In the genomic region with DNA sequence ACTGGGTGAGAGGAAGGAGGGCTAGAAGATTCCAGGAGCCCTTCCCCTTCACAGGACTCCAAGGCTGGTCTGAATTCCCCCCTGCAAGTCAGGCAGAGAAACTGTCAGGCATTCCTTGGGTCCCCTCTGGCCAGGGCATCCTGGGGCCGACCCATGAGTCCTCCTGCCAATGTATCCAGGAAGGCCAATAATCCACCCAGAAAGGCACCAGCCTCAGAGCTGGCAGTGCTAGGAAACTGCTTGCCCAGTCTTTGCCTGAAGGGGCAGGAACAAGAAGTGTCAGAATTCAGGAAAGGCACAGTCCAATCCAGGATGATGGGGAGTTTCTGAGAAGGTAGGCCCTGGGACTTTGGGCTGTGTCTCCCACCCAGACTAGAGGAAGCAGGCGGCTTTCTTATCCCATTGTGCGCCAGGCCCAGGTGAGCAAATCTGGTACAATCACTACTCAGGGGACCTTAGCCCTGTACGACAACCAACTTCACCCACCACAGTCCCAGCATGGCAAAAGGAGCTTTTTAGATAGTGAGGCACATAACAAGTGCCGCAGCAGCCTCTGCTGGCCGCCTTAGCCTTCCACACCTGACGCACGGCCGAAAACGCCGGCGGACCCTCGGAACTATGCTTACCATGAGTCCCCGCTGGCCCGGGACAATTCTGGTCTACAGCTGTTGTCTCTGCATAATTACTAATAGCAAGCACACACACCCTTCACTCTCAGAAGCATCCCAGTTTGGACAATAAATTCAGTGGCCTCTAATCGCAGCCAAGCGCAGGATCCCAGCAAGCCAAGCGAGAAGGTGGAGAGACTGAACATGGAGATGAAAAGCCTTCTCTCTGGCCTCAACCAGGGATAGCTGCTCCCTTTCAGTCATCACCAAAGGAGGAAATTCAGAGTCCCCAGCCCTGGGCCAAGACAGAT, we compare ENCODE assay signal across 14 cellular contexts. TPM values are rescaled to one million over a fixed set of nuclear protein-coding genes. Genes with fewer than 3 reads are reported as not detected.
DNase-seq lines count a peak whose midpoint lies in the region; ATAC-seq, FAIRE-seq and TF ChIP-seq lines count a peak whose summit lies in the region.
"Had no signal": no experiment of that assay in that cellular context is flagged by ENCODE, and none has a peak within 500 bp of the region (broad histone marks: within the 10 kb centered on the region; RNA-seq: fewer than 3 reads in every experiment).

No MANE protein-coding gene starts in this region.

- H3K79me1 ChIP-seq in mesenchymal stem cell (replicated peaks; ENCODE audit: low read length, poor library complexity, severe bottlenecking), result no peaks in the 10 kb centered on the region

- BruUV-seq in GM12878 (replicated peaks; lab: Mats Ljungman, UMichigan), result no TSS peak

- TF ChIP-seq POLR2A in GM12878 (IDR thresholded peaks at IDR 0.05; ENCODE audit: low read depth, low read length), result no peak

- peak overlapping the region in 1 of 2 experiments; percentile 37 for H3K18ac ChIP-seq in mesenchymal stem cell (ENCODE audit: low read depth in 1 of 2, low read length in 2 of 2)

- H3K4ac ChIP-seq in mesenchymal stem cell (ENCODE audit: low read depth in 1 of 2, low read length in 2 of 2), result no peak overlapping the region

- H4K8ac ChIP-seq in mesenchymal stem cell (ENCODE audit: low read length), result peak overlapping the region; percentile 27

- H2BK5ac ChIP-seq in mesenchymal stem cell (ENCODE audit: low read depth, low read length, poor library complexity, severe bottlenecking), result no peak overlapping the region

- TF ChIP-seq RAD21 in GM12878 (IDR thresholded peaks at IDR 0.05; ENCODE audit: insufficient read depth, low read depth, low read length), result no peak

- H2BK12ac ChIP-seq in mesenchymal stem cell (ENCODE audit: low read length in 2 of 2), result no peak overlapping the region

- in situ Hi-C loops in GM12878 (cut with MboI), result no loop called here
- in situ Hi-C loops in GM13976 (cut with MboI; ENCODE audit: low sequenced_read_pairs, unreplicated experiment), result no loop called here

- no peaks in the 10 kb centered on the region for H3K79me2 ChIP-seq in GM12878 (ENCODE audit: control insufficient read depth, insufficient read depth, low read length)

- H3K4me3 ChIP-seq in GM12878 (no peak overlapping the region), mesenchymal stem cell (ENCODE audit: insufficient read depth in 1 of 2, low read depth in 1 of 2, low read length in 2 of 2) (no peak overlapping the region)
- H3K4me3 ChIP-seq: esophagus muscularis mucosa, lung had no signal

- H4K20me1 ChIP-seq in GM12878 (ENCODE audit: control insufficient read depth, insufficient read depth), result no peaks in the 10 kb centered on the region

- no peak overlapping the region for H2BK120ac ChIP-seq in mesenchymal stem cell (ENCODE audit: low read depth, low read length)

- H3K23ac ChIP-seq in mesenchymal stem cell (ENCODE audit: low read length in 2 of 2), result no peak overlapping the region

- peak; percentile 8 for ATAC-seq in GM21717 (IDR thresholded peaks at IDR 0.05; ENCODE audit: unreplicated experiment)
- ATAC-seq in GM12878, result peak; percentile 27
- ATAC-seq in stimulated activated naive CD8-positive, alpha-beta T cell treated with anti-CD3 and anti-CD28 coated beads, Interleukin-15, Interleukin-2, amounts not matched to agents 100 U/mL and 50 U/mL, for 24 hours, result no peak
- ATAC-seq in GM19351 (IDR thresholded peaks at IDR 0.05; ENCODE audit: unreplicated experiment), result no peak

- POLR2A ChIA-PET in GM12878 (lab: Charles Lee), result interaction anchor here (0.6 kb wide), 1 partner anchor 38 kb away, joined by 3 read pairs; no protein-coding TSS in a partner anchor

- SMC1A ChIA-PET in GM12878 (lab: Charles Lee; ENCODE audit: uncharacterized antibody, unreplicated experiment), result interaction anchor here (1.0 to 2.7 kb wide), 9 partner anchors 12 to 494 kb away, joined by 3 to 16 read pairs (median 4); a partner anchor contains a TSS

- TF ChIP-seq CTCF in GM12878 (IDR thresholded peaks at IDR 0.05 in 2 of 3, conservative IDR thresholded peaks at IDR 0.05 in 1 of 3; ENCODE audit: control insufficient read depth in 2 of 3, extremely low read depth in 1 of 3, insufficient read depth in 1 of 3, low read depth in 3 of 3, low read length in 3 of 3), result no peak
- no peak for TF ChIP-seq CTCF in GM13976 (IDR thresholded peaks at IDR 0.05; ENCODE audit: borderline replicate concordance, control extremely low read depth, extremely low read depth, insufficient read depth, missing control alignments)

- TF ChIP-seq EP300 in GM12878 (IDR thresholded peaks at IDR 0.05; ENCODE audit: borderline replicate concordance in 1 of 2, control insufficient read depth in 1 of 2, low read depth in 2 of 2, low read length in 2 of 2), result no peak

- intact Hi-C loops in GM12878 (cut with micrococcal nuclease; ENCODE audit: unreplicated experiment), result loop anchor here (1.0 kb wide), 2 partner anchors 104 to 374 kb away; no protein-coding TSS in a partner anchor

- H3K9ac ChIP-seq in GM12878 (ENCODE audit: control insufficient read depth, insufficient read depth, low read length) (no peak overlapping the region), mesenchymal stem cell (ENCODE audit: low read length) (no peak overlapping the region)

- H2AK5ac ChIP-seq in mesenchymal stem cell (ENCODE audit: low read length, severe bottlenecking), result no peak overlapping the region

- peak overlapping the region; percentile 77; the same call in 1 of the 2 replicates for H3K4me2 ChIP-seq in GM12878 (ENCODE audit: control insufficient read depth, insufficient read depth)
- H3K4me2 ChIP-seq in mesenchymal stem cell (ENCODE audit: low read length, poor library complexity, severe bottlenecking), result no peak overlapping the region

- 47% methylated on average over 18 of the region's 18 CpGs for WGBS in GM12878 (ENCODE audit: insufficient coverage, insufficient replicate concordance, low lambda C conversion rate, missing lambda C conversion rate)
- 51% methylated on average over 18 of the region's 18 CpGs for WGBS in mesenchymal stem cell

- H3K27me3 ChIP-seq in GM12878 (replicated peaks in 1 of 2; ENCODE audit: control insufficient read depth in 2 of 2, insufficient read depth in 2 of 2, low read length in 1 of 2) (no peaks in the 10 kb centered on the region; a peak in 1 of 4 replicates), mesenchymal stem cell (ENCODE audit: control insufficient read depth in 1 of 2, insufficient read depth in 1 of 2, low read length in 2 of 2) (peaks cover 32 to 48% of the 10 kb centered on the region in 2 experiments)

- RAD21 ChIA-PET in GM12878 (lab: Charles Lee; ENCODE audit: unreplicated experiment), result interaction anchor here (0.8 to 2.5 kb wide), 6 partner anchors 11 to 374 kb away, joined by 3 to 19 read pairs (median 10); a partner anchor contains a TSS

- no peak overlapping the region for H3K14ac ChIP-seq in mesenchymal stem cell (ENCODE audit: low read length in 2 of 2)

- H3K27ac ChIP-seq in GM12878 (ENCODE audit: control insufficient read depth, insufficient read depth) (no peak overlapping the region), mesenchymal stem cell (ENCODE audit: low read length, poor library complexity, severe bottlenecking) (no peak overlapping the region)
- H3K27ac ChIP-seq: esophagus muscularis mucosa had no signal

- no peak for FAIRE-seq in GM12878 (lab: Jason Lieb, UNC)

- CTCF ChIA-PET in GM12878 (lab: Yijun Ruan, JAX), result interaction anchor here (0.6 to 5.9 kb wide), 28 partner anchors 9 to 449 kb away, joined by 3 to 58 read pairs (median 4); a partner anchor contains a TSS

- H3K4me1 ChIP-seq in GM12878 (ENCODE audit: control insufficient read depth, insufficient read depth, low read length), result peaks cover 16% of the 10 kb centered on the region
- H3K4me1 ChIP-seq in mesenchymal stem cell (ENCODE audit: control insufficient read depth, insufficient read depth, low read depth, low read length), result peaks cover 10% of the 10 kb centered on the region

- H3K9me3 ChIP-seq in GM12878 (replicated peaks; ENCODE audit: control insufficient read depth, insufficient read depth, low read length) (no peaks in the 10 kb centered on the region), mesenchymal stem cell (ENCODE audit: control insufficient read depth, low read length) (no peaks in the 10 kb centered on the region)
- H3K9me3 ChIP-seq: esophagus muscularis mucosa had no signal

- no peak overlapping the region for H4K91ac ChIP-seq in mesenchymal stem cell (ENCODE audit: low read length)

- H2AFZ ChIP-seq in GM12878 (ENCODE audit: control insufficient read depth, low read depth, low read length), result 0 out of 2 replicates have a peak overlapping the region, but pooled peaks have one; percentile 51
- peak overlapping the region; percentile 21 for H2AFZ ChIP-seq in mesenchymal stem cell (ENCODE audit: low read depth, low read length)

- DNase-seq in Ammon's horn (ENCODE audit: low spot score) (peak; percentile 57), GM12878 (ENCODE audit: low read depth, low spot score) (no peak), mesenchymal stem cell (no peak), ureter (ENCODE audit: low spot score) (no peak), GM13976 (ENCODE audit: low spot score) (no peak)
- no peak for DNase-seq in stimulated activated naive CD8-positive, alpha-beta T cell treated with anti-CD3 and anti-CD28 coated beads, Interleukin-15, Interleukin-2, amounts not matched to agents 100 U/mL and 50 U/mL, for 24 hours
- DNase-seq: GOT3 had no signal

- no peak overlapping the region for H2BK15ac ChIP-seq in mesenchymal stem cell (ENCODE audit: low read depth, poor library complexity, severe bottlenecking)

- no peaks in the 10 kb centered on the region for H3K36me3 ChIP-seq in GM12878 (ENCODE audit: control insufficient read depth in 2 of 2, insufficient read depth in 2 of 2, low read length in 1 of 2)
- no peaks in the 10 kb centered on the region for H3K36me3 ChIP-seq in mesenchymal stem cell (ENCODE audit: control insufficient read depth in 1 of 2, insufficient read depth in 2 of 2, low read depth in 1 of 2, low read length in 2 of 2)
- H3K36me3 ChIP-seq: esophagus muscularis mucosa had no signal

RNA-seq across cellular contexts. Expression of a gene that starts 40.7 kb away (rescaled TPM):
- 12.0 TPM in 2 replicates for total RNA-seq in GM12878 (2013; cell fraction: nucleolus; rRNA removed)
- total RNA-seq in GM12878 (2014; rRNA removed), result 24.5 and 26.4 TPM in 2 replicates
- total RNA-seq in GM12878 (2014; rRNA removed; fragmentation: Illumina TruSeq; extraction: Trizol), result 27.4 and 29.3 TPM in 2 replicates
- 23.8 and 25.6 TPM in 2 replicates for total RNA-seq in GM12878 (2021)
- polyA plus RNA-seq in GM12878 (2011; ENCODE audit: low read depth), result 10.0 TPM
- 27.6 and 29.3 TPM in 2 replicates for polyA plus RNA-seq in GM12878 (2011; rRNA removed)
- polyA plus RNA-seq in GM12878 (2011; cell fraction: cytosol; rRNA removed), result 23.4 and 26.1 TPM in 2 replicates
- polyA plus RNA-seq in GM12878 (2011; cell fraction: nucleus; rRNA removed), result 21.7 and 32.2 TPM in 2 replicates
- polyA plus RNA-seq in GM12878 (2012), result 12.9 and 13.5 TPM in 2 replicates
- polyA plus RNA-seq in GM12878 (2014; fragmentation: Illumina TruSeq; extraction: Trizol), result 36.5 and 46.4 TPM in 2 replicates
- 10 to 100 TPM; 10.9 to 15.8 TPM for polyA plus RNA-seq in GM12878 (2014; fragmentation: Nextera tagmentation; extraction: Ambion mirVana)
- 22.9 and 24.0 TPM in 2 replicates for polyA plus RNA-seq in GM12878 (2014; rRNA removed)
- polyA plus RNA-seq in GM12878 (2016; fragmentation: Nextera tagmentation; extraction: Ambion mirVana), result 10 to 100 TPM; 25.0 to 27.1 TPM
- 19.8 and 27.7 TPM in 2 replicates for polyA minus RNA-seq in GM12878 (2011; rRNA and poly(A)+ RNA removed)
- polyA minus RNA-seq in GM12878 (2011; cell fraction: cytosol; rRNA and poly(A)+ RNA removed), result 9.5 and 12.8 TPM in 2 replicates
- 8.8 and 14.7 TPM in 2 replicates for polyA minus RNA-seq in GM12878 (2011; cell fraction: nucleus; rRNA and poly(A)+ RNA removed)
- polyA plus RNA-seq in mesenchymal stem cell (2013, experiment 1 of 2), result 8.3 TPM
- polyA plus RNA-seq in mesenchymal stem cell (2013, experiment 2 of 2), result 8.3 TPM
- 16.9 TPM for total RNA-seq in ureter

RNA-seq across cellular contexts. Expression of a gene that starts 55.7 kb away (rescaled TPM):
- 60.8 and 72.4 TPM in 2 replicates for total RNA-seq in GM12878 (2013; cell fraction: nucleolus; rRNA removed)
- 42.8 and 46.3 TPM in 2 replicates for total RNA-seq in GM12878 (2014; rRNA removed)
- 50.1 and 54.3 TPM in 2 replicates for total RNA-seq in GM12878 (2014; rRNA removed; fragmentation: Illumina TruSeq; extraction: Trizol)
- total RNA-seq in GM12878 (2021), result 55.1 and 58.4 TPM in 2 replicates
- polyA plus RNA-seq in GM12878 (2011; ENCODE audit: low read depth), result 21.3 TPM
- polyA plus RNA-seq in GM12878 (2011; rRNA removed), result 76.9 and 80.4 TPM in 2 replicates
- 58.8 and 62.0 TPM in 2 replicates for polyA plus RNA-seq in GM12878 (2011; cell fraction: cytosol; rRNA removed)
- polyA plus RNA-seq in GM12878 (2011; cell fraction: nucleus; rRNA removed), result 65.3 and 75.7 TPM in 2 replicates
- 34.3 and 39.8 TPM in 2 replicates for polyA plus RNA-seq in GM12878 (2012)
- 55.1 and 70.4 TPM in 2 replicates for polyA plus RNA-seq in GM12878 (2014; fragmentation: Illumina TruSeq; extraction: Trizol)
- 10 to 100 TPM in 1 of 2 experiments, 1 to 10 TPM in 1; 9.3 to 20.4 TPM for polyA plus RNA-seq in GM12878 (2014; fragmentation: Nextera tagmentation; extraction: Ambion mirVana)
- polyA plus RNA-seq in GM12878 (2014; rRNA removed), result 46.9 and 48.3 TPM in 2 replicates
- 10 to 100 TPM; 89.3 to 89.7 TPM for polyA plus RNA-seq in GM12878 (2016; fragmentation: Nextera tagmentation; extraction: Ambion mirVana)
- 64.3 and 74.9 TPM in 2 replicates for polyA minus RNA-seq in GM12878 (2011; rRNA and poly(A)+ RNA removed)
- 22.2 and 29.7 TPM in 2 replicates for polyA minus RNA-seq in GM12878 (2011; cell fraction: cytosol; rRNA and poly(A)+ RNA removed)
- polyA minus RNA-seq in GM12878 (2011; cell fraction: nucleus; rRNA and poly(A)+ RNA removed), result 55.5 and 84.3 TPM in 2 replicates
- polyA plus RNA-seq in mesenchymal stem cell (2013, experiment 1 of 2), result 26.2 TPM
- polyA plus RNA-seq in mesenchymal stem cell (2013, experiment 2 of 2), result 28.8 TPM
- total RNA-seq in ureter, result 61.4 TPM

RNA-seq across cellular contexts. Expression of a gene that starts 59.6 kb away (rescaled TPM):
- not detected in 2 replicates for total RNA-seq in GM12878 (2013; cell fraction: nucleolus; rRNA removed)
- total RNA-seq in GM12878 (2014; rRNA removed) (not detected in 2 replicates), GM12878 (2014; rRNA removed; fragmentation: Illumina TruSeq; extraction: Trizol) (not detected in 2 replicates), GM12878 (2021) (0.15 and 0.35 TPM in 2 replicates), ureter (not detected)
- not detected for polyA plus RNA-seq in GM12878 (2011; ENCODE audit: low read depth)
- polyA plus RNA-seq in GM12878 (2011; rRNA removed) (not detected in 2 replicates), GM12878 (2014; fragmentation: Illumina TruSeq; extraction: Trizol) (not detected in 2 replicates), GM12878 (2014; fragmentation: Nextera tagmentation; extraction: Ambion mirVana) (not detected), GM12878 (2014; rRNA removed) (not detected in 2 replicates), GM12878 (2016; fragmentation: Nextera tagmentation; extraction: Ambion mirVana) (not detected)
- not detected in 2 replicates for polyA plus RNA-seq in GM12878 (2011; cell fraction: cytosol; rRNA removed)
- polyA plus RNA-seq in GM12878 (2011; cell fraction: nucleus; rRNA removed), result not detected in 2 replicates
- polyA plus RNA-seq in GM12878 (2012), result not detected in 2 replicates
- polyA minus RNA-seq in GM12878 (2011; rRNA and poly(A)+ RNA removed), result not detected in 2 replicates
- polyA minus RNA-seq in GM12878 (2011; cell fraction: cytosol; rRNA and poly(A)+ RNA removed), result not detected in 2 replicates
- not detected in 2 replicates for polyA minus RNA-seq in GM12878 (2011; cell fraction: nucleus; rRNA and poly(A)+ RNA removed)
- polyA plus RNA-seq in mesenchymal stem cell (2013, experiment 1 of 2), result not detected
- polyA plus RNA-seq in mesenchymal stem cell (2013, experiment 2 of 2), result not detected
- total RNA-seq: activated CD8-positive, alpha-beta memory T cell treated with anti-CD3 and anti-CD28 coated beads for 36 hours; esophagus muscularis mucosa; HT1080; skeletal muscle tissue had no signal

Comparison
In these comparisons a context has a peak if more than half of its experiments do, and no peak if none do; other contexts are left out.
1. ATAC-seq: peak in GM21717 (single experiment) and GM12878 (single experiment); none in stimulated activated naive CD8-positive, alpha-beta T cell treated with anti-CD3 and anti-CD28 coated beads, Interleukin-15, Interleukin-2, amounts not matched to agents 100 U/mL and 50 U/mL, for 24 hours (single experiment) and GM19351 (single experiment).